ENCODE assay signal across 8 cellular contexts in genomic region chr21:8419925-8420560, GRCh38.
DNase-seq lines count a peak whose midpoint lies in the region; ATAC-seq, FAIRE-seq and TF ChIP-seq lines count a peak whose summit lies in the region.
"Not testable (repeated sequence)": the region's sequence is repeated elsewhere in the genome, so short reads cannot be mapped to it uniquely, and the experiment has no call there.

No MANE protein-coding gene starts in this region.

- DNase-seq in WERI-Rb-1 = peak; percentile 0
- not testable (repeated sequence) for DNase-seq in GM12878 (ENCODE audit: low read depth, low spot score)
- DNase-seq in left lung = peak in 1 of 2 donors; percentile 0
- peak; percentile 60 to 90 for DNase-seq in stimulated activated effector memory CD8-positive, alpha-beta T cell treated with anti-CD3 and anti-CD28 coated beads, Interleukin-12 subunit alpha, Interleukin-12 subunit beta, amount 100 ng/mL, for 72 hours (ENCODE audit: low spot score in 2 of 2)

- H3K79me2 ChIP-seq in GM12878 (ENCODE audit: control insufficient read depth, insufficient read depth, low read length) = not testable (repeated sequence)

- H3K4me1 ChIP-seq in GM12878 (ENCODE audit: control insufficient read depth, insufficient read depth, low read length); left lung: not testable (repeated sequence)

- RAD21 ChIA-PET in GM12878 (lab: Charles Lee; ENCODE audit: unreplicated experiment) = not testable (repeated sequence)

- H3K9me3 Mint-ChIP-seq in stimulated activated effector memory CD8-positive, alpha-beta T cell treated with anti-CD3 and anti-CD28 coated beads, Interleukin-12 subunit alpha, Interleukin-12 subunit beta, amount 100 ng/mL, for 72 hours = not testable (repeated sequence)

- not testable (repeated sequence) for TF ChIP-seq RAD21 in GM12878 (IDR thresholded peaks at IDR 0.05; ENCODE audit: insufficient read depth, low read depth, low read length)

- not testable (repeated sequence) for H3K4me2 ChIP-seq in GM12878 (ENCODE audit: control insufficient read depth, insufficient read depth)

- peak overlapping the region; percentile 18 for H3K27ac Mint-ChIP-seq in stimulated activated effector memory CD8-positive, alpha-beta T cell treated with anti-CD3 and anti-CD28 coated beads, Interleukin-12 subunit alpha, Interleukin-12 subunit beta, amount 100 ng/mL, for 72 hours

- BruUV-seq in GM12878 (replicated peaks; lab: Mats Ljungman, UMichigan) = not testable (repeated sequence)

- TF ChIP-seq EP300 in GM12878 (IDR thresholded peaks at IDR 0.05; ENCODE audit: borderline replicate concordance in 1 of 2, control insufficient read depth in 1 of 2, low read depth in 2 of 2, low read length in 2 of 2) = not testable (repeated sequence)

- not testable (repeated sequence) for H3K36me3 ChIP-seq in WERI-Rb-1; GM12878 (ENCODE audit: control insufficient read depth in 2 of 2, insufficient read depth in 2 of 2, low read length in 1 of 2); left lung

- not testable (repeated sequence) for H3K4me3 Mint-ChIP-seq in stimulated activated effector memory CD8-positive, alpha-beta T cell treated with anti-CD3 and anti-CD28 coated beads, Interleukin-12 subunit alpha, Interleukin-12 subunit beta, amount 100 ng/mL, for 72 hours

- FAIRE-seq in GM12878 (lab: Jason Lieb, UNC) = not testable (repeated sequence)

- not testable (repeated sequence) for H3K27me3 ChIP-seq in WERI-Rb-1 (ENCODE audit: insufficient read depth, low read depth, severe bottlenecking); GM12878 (replicated peaks in 1 of 2; ENCODE audit: control insufficient read depth in 2 of 2, insufficient read depth in 2 of 2, low read length in 1 of 2); left lung

- not testable (repeated sequence) for H4K20me1 ChIP-seq in GM12878 (ENCODE audit: control insufficient read depth, insufficient read depth)

- CTCF ChIA-PET in GM12878 (lab: Yijun Ruan, JAX) = not testable (repeated sequence)

- H3K4me3 ChIP-seq in WERI-Rb-1 (ENCODE audit: low read depth, low read length); GM12878; left lung: not testable (repeated sequence)

- no CpG with 5 or more reads among the region's 2 CpGs for WGBS in GM12878 (ENCODE audit: insufficient coverage, insufficient replicate concordance, low lambda C conversion rate, missing lambda C conversion rate)

- SMC1A ChIA-PET in GM12878 (lab: Charles Lee; ENCODE audit: uncharacterized antibody, unreplicated experiment) = not testable (repeated sequence)

- intact Hi-C loops in GM12878 (cut with micrococcal nuclease; ENCODE audit: unreplicated experiment); left lung (cut with DNase I): not testable (repeated sequence)

- not testable (repeated sequence) for H3K4me1 Mint-ChIP-seq in stimulated activated effector memory CD8-positive, alpha-beta T cell treated with anti-CD3 and anti-CD28 coated beads, Interleukin-12 subunit alpha, Interleukin-12 subunit beta, amount 100 ng/mL, for 72 hours

- POLR2A ChIA-PET in GM12878 (lab: Charles Lee) = not testable (repeated sequence)

- not testable (repeated sequence) for H3K36me3 Mint-ChIP-seq in stimulated activated effector memory CD8-positive, alpha-beta T cell treated with anti-CD3 and anti-CD28 coated beads, Interleukin-12 subunit alpha, Interleukin-12 subunit beta, amount 100 ng/mL, for 72 hours

- H2AFZ ChIP-seq in GM12878 (ENCODE audit: control insufficient read depth, low read depth, low read length) = not testable (repeated sequence)

- not testable (repeated sequence) for TF ChIP-seq CTCF in WERI-Rb-1 (IDR thresholded peaks at IDR 0.05; ENCODE audit: low read depth, low read length); GM12878 (IDR thresholded peaks at IDR 0.05 in 2 of 3, conservative IDR thresholded peaks at IDR 0.05 in 1 of 3; ENCODE audit: control insufficient read depth in 2 of 3, extremely low read depth in 1 of 3, insufficient read depth in 1 of 3, low read depth in 3 of 3, low read length in 3 of 3); left lung (IDR thresholded peaks at IDR 0.05)

- H3K9ac ChIP-seq in GM12878 (ENCODE audit: control insufficient read depth, insufficient read depth, low read length) = not testable (repeated sequence)

- not testable (repeated sequence) for TF ChIP-seq POLR2A in GM12878 (IDR thresholded peaks at IDR 0.05; ENCODE audit: low read depth, low read length)

- in situ Hi-C loops in GM12878 (cut with MboI) = not testable (repeated sequence)

- peak; percentile 76 for ATAC-seq in GM18499 (IDR thresholded peaks at IDR 0.05; ENCODE audit: insufficient read depth, unreplicated experiment)
- peak; percentile 88 for ATAC-seq in GM19467 (IDR thresholded peaks at IDR 0.05; ENCODE audit: unreplicated experiment)
- ATAC-seq in HG02642 (IDR thresholded peaks at IDR 0.05; ENCODE audit: poor library complexity, unreplicated experiment) = peak; percentile 81
- ATAC-seq in HG03196 (IDR thresholded peaks at IDR 0.05; ENCODE audit: unreplicated experiment) = peak; percentile 95
- ATAC-seq in GM12878 = peak; percentile 91
- ATAC-seq in left lung = peak; percentile 95
- ATAC-seq in stimulated activated effector memory CD8-positive, alpha-beta T cell treated with anti-CD3 and anti-CD28 coated beads, Interleukin-12 subunit alpha, Interleukin-12 subunit beta, amount 100 ng/mL, for 72 hours = peak; percentile 90

- H3K27ac ChIP-seq in WERI-Rb-1; GM12878 (ENCODE audit: control insufficient read depth, insufficient read depth); left lung: not testable (repeated sequence)

- not testable (repeated sequence) for H3K9me3 ChIP-seq in WERI-Rb-1 (ENCODE audit: severe bottlenecking); GM12878 (replicated peaks; ENCODE audit: control insufficient read depth, insufficient read depth, low read length); left lung

TF ChIP-seq in GM12878, 131 proteins besides CTCF, POLR2A, EP300 and RAD21 (continues in another document):
- TF ChIP-seq ETV6 (conservative IDR thresholded peaks at IDR 0.05 in 1 of 2, IDR thresholded peaks at IDR 0.05 in 1 of 2; ENCODE audit: borderline replicate concordance in 1 of 2, low read depth in 1 of 2) (peak in 1 of 2 experiments; percentile 99; a peak in 2 of 4 replicates), HDGF (IDR thresholded peaks at IDR 0.05) (peak; percentile 83; the same call in 1 of the 2 replicates), NFXL1 (IDR thresholded peaks at IDR 0.05; ENCODE audit: borderline replicate concordance) (peak; percentile 90; the same call in 1 of the 2 replicates)
- TF ChIP-seq, protein P1, sequence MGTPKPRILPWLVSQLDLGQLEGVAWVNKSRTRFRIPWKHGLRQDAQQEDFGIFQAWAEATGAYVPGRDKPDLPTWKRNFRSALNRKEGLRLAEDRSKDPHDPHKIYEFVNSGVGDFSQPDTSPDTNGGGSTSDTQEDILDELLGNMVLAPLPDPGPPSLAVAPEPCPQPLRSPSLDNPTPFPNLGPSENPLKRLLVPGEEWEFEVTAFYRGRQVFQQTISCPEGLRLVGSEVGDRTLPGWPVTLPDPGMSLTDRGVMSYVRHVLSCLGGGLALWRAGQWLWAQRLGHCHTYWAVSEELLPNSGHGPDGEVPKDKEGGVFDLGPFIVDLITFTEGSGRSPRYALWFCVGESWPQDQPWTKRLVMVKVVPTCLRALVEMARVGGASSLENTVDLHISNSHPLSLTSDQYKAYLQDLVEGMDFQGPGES (IDR thresholded peaks at IDR 0.05) = peak; percentile 79
- TF ChIP-seq, protein P2, sequence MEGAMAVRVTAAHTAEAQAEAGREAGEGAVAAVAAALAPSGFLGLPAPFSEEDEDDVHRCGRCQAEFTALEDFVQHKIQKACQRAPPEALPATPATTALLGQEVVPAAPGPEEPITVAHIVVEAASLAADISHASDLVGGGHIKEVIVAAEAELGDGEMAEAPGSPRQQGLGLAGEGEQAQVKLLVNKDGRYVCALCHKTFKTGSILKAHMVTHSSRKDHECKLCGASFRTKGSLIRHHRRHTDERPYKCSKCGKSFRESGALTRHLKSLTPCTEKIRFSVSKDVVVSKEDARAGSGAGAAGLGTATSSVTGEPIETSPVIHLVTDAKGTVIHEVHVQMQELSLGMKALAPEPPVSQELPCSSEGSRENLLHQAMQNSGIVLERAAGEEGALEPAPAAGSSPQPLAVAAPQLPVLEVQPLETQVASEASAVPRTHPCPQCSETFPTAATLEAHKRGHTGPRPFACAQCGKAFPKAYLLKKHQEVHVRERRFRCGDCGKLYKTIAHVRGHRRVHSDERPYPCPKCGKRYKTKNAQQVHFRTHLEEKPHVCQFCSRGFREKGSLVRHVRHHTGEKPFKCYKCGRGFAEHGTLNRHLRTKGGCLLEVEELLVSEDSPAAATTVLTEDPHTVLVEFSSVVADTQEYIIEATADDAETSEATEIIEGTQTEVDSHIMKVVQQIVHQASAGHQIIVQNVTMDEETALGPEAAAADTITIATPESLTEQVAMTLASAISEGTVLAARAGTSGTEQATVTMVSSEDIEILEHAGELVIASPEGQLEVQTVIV (IDR thresholded peaks at IDR 0.05; ENCODE audit: borderline replicate concordance, partially characterized antibody) = peak; percentile 97
- TF ChIP-seq, protein P3, sequence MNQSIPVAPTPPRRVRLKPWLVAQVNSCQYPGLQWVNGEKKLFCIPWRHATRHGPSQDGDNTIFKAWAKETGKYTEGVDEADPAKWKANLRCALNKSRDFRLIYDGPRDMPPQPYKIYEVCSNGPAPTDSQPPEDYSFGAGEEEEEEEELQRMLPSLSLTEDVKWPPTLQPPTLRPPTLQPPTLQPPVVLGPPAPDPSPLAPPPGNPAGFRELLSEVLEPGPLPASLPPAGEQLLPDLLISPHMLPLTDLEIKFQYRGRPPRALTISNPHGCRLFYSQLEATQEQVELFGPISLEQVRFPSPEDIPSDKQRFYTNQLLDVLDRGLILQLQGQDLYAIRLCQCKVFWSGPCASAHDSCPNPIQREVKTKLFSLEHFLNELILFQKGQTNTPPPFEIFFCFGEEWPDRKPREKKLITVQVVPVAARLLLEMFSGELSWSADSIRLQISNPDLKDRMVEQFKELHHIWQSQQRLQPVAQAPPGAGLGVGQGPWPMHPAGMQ (IDR thresholded peaks at IDR 0.05; ENCODE audit: borderline replicate concordance) = peak; percentile 92
- TF ChIP-seq, protein P4, sequence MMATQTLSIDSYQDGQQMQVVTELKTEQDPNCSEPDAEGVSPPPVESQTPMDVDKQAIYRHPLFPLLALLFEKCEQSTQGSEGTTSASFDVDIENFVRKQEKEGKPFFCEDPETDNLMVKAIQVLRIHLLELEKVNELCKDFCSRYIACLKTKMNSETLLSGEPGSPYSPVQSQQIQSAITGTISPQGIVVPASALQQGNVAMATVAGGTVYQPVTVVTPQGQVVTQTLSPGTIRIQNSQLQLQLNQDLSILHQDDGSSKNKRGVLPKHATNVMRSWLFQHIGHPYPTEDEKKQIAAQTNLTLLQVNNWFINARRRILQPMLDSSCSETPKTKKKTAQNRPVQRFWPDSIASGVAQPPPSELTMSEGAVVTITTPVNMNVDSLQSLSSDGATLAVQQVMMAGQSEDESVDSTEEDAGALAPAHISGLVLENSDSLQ (IDR thresholded peaks at IDR 0.05) = 0 out of 2 replicates have a peak, but pooled peaks have one; percentile 40
